8 cellular contexts compared by ENCODE assay signal in the genomic region with DNA sequence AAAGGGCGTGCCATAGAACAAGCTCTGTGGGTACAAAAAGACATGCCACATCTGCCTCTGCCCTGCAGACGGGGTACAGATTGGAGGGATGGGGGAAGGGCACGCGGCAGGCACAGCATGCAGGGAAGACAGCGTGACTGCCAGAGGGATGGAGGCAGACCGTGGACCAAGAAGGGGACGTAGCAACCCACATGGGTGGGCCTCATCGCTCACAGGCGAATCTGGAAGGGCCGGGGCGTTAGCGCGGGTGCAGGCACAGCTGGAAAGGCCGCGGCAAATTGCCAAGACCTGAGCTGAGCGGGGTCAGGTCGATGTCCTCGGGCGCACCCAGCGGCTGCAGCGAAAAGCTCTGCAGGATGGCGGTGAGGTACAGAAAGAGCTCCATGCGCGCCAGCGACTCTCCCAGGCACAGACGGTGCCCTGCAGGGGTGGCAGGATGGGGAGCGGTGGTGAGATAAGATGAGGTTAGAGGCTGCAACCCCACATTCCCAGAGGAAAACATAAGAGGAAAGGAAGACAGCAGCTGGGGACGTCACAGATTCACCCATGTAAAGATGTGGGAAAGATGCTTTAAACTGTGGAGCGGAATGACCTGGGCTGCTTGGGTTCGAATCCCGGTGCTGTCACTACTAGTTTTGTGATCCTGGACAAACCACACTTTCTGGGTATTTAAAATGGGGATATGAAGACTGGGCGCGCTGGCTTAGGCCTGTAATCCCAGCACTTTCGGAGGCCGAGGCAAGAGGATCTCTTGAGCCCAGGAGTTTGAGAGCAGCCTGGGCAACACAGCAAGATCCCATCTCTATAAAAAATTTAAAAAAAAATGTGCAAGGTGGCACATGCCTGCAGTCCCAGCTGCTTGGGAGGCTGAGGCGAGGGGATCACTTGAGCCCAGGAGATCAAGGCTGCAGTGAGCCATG. TPM values are rescaled to one million over a fixed set of nuclear protein-coding genes. Genes with fewer than 3 reads are reported as not detected.
DNase-seq lines count a peak whose midpoint lies in the region; TF ChIP-seq lines count a peak whose summit lies in the region.
"Not testable (repeated sequence)": the region's sequence is repeated elsewhere in the genome, so short reads cannot be mapped to it uniquely, and the experiment has no call there.

No MANE protein-coding gene starts in this region.

- H3K79me2 ChIP-seq in PC-9 (ENCODE audit: low read depth) = not testable (repeated sequence)

- 43 to 60% methylated on average over 14 to 24 of the region's 36 CpGs for WGBS in testis, 2 donors

- not testable (repeated sequence) for H3K27ac ChIP-seq in PC-9
- peak overlapping the region in 1 of 2 donors; percentile 20 for H3K27ac ChIP-seq in testis

- not testable (repeated sequence) for H3F3A ChIP-seq in PC-9 (ENCODE audit: insufficient read depth, low read depth)

- intact Hi-C loops in PC-9 (cut with micrococcal nuclease; ENCODE audit: unreplicated experiment) = loop anchor here (1.0 to 2.0 kb wide), 2 partner anchors 156 to 326 kb away; no protein-coding TSS in a partner anchor
- intact Hi-C loops in testis (cut with DNase I; ENCODE audit: low total_unique reads) = loop anchor here (5.0 kb wide), 1 partner anchor 156 kb away; no protein-coding TSS in a partner anchor

- H3K4me1 ChIP-seq in PC-9 (replicated peaks; ENCODE audit: insufficient read depth) = not testable (repeated sequence)
- H3K4me1 ChIP-seq in testis = peaks cover 36% of the 10 kb centered on the region

- not testable (repeated sequence) for TF ChIP-seq CTCF in PC-9 (conservative IDR thresholded peaks at IDR 0.05)
- peak; percentile 23 for TF ChIP-seq CTCF in choroid plexus epithelial cell (conservative IDR thresholded peaks at IDR 0.05; ENCODE audit: low read depth, low read length)
- TF ChIP-seq CTCF in kidney epithelial cell (IDR thresholded peaks at IDR 0.05; ENCODE audit: insufficient read depth, low read length, poor library complexity, severe bottlenecking) = peak; percentile 31
- TF ChIP-seq CTCF in testis (IDR thresholded peaks at IDR 0.05) = peak in 2 of 3 experiments; percentile 23 to 45

- H3K27me3 ChIP-seq in PC-9 (ENCODE audit: insufficient read depth, low read depth); kidney epithelial cell (ENCODE audit: control insufficient read depth, insufficient read depth, low read length); testis: not testable (repeated sequence)

- not testable (repeated sequence) for H3K36me3 ChIP-seq in PC-9 (ENCODE audit: low read depth); kidney epithelial cell (ENCODE audit: control insufficient read depth, insufficient read depth, low read length); testis (ENCODE audit: low read depth, missing control alignments)

- not testable (repeated sequence) for H4K20me1 ChIP-seq in PC-9 (ENCODE audit: insufficient read depth)

- DNase-seq in ELF-1 (ENCODE audit: low read depth, low spot score) (peak; percentile 63), HUDEP-2 (lab: John Stamatoyannopoulos, UW; ENCODE audit: unreplicated experiment in 76 of 76) (peak in 69 of 76 experiments; percentile 27 to 82 (median 68)), PC-9 (peak in 1 of 2 experiments; percentile 70), choroid plexus epithelial cell (ENCODE audit: low read depth) (peak; percentile 66), retina (peak; percentile 71), testis (peak; percentile 86)
- DNase-seq in activated CD8-positive, alpha-beta memory T cell treated with anti-CD3 and anti-CD28 coated beads, Interleukin-2, amount 50 U/mL, for 48 hours = peak; percentile 86
- DNase-seq in kidney epithelial cell (ENCODE audit: low read depth) = not testable (repeated sequence)

- TF ChIP-seq POLR2A in testis (IDR thresholded peaks at IDR 0.05) = not testable (repeated sequence)

- H3K4me3 ChIP-seq in PC-9; choroid plexus epithelial cell (ENCODE audit: low read depth, low read length); kidney epithelial cell (ENCODE audit: low read depth, low read length); testis: not testable (repeated sequence)

- CTCF ChIA-PET in PC-9 (lab: Charles Lee) = interaction anchor here (0.7 to 1.2 kb wide), 4 partner anchors 13 to 364 kb away, joined by 3 to 5 read pairs (median 4); a partner anchor contains a TSS

- peak overlapping the region; percentile 62 for H3K4me2 ChIP-seq in PC-9

- POLR2A ChIA-PET in PC-9 (lab: Charles Lee; ENCODE audit: unreplicated experiment) = not testable (repeated sequence)

- H3K9me2 ChIP-seq in PC-9 (ENCODE audit: insufficient read depth) = not testable (repeated sequence)

- H2AFZ ChIP-seq in PC-9 = not testable (repeated sequence)

- H3K9me3 ChIP-seq in PC-9 (ENCODE audit: insufficient read depth, low read depth); testis: not testable (repeated sequence)

- not testable (repeated sequence) for BruUV-seq in PC-9 (replicated peaks; lab: Mats Ljungman, UMichigan)

RNA-seq across cellular contexts. Expression of a gene that starts 19.7 kb away (rescaled TPM):
- total RNA-seq in PC-9 (2021) (78.4 and 78.5 TPM in 2 replicates), kidney epithelial cell (99.9 and 102 TPM in 2 replicates), testis (100 to 1,000 TPM; 245 to 260 TPM)
- 489 TPM for polyA plus RNA-seq in testis (ENCODE audit: insufficient read depth, low read depth, low replicate concordance)

RNA-seq across cellular contexts. Expression of a gene that starts 31.5 kb away (rescaled TPM):
- total RNA-seq in PC-9 (2021) (not detected in 2 replicates), kidney epithelial cell (not detected in 2 replicates), testis (not detected)
- not detected for polyA plus RNA-seq in testis (ENCODE audit: insufficient read depth, low read depth, low replicate concordance)

RNA-seq across cellular contexts. Expression of a gene that starts 40.7 kb away (rescaled TPM):
- 22.2 and 24.8 TPM in 2 replicates for total RNA-seq in PC-9 (2021)
- 23.0 and 35.3 TPM in 2 replicates for total RNA-seq in kidney epithelial cell
- 10 to 100 TPM; 44.7 to 49.3 TPM for total RNA-seq in testis
- polyA plus RNA-seq in testis (ENCODE audit: insufficient read depth, low read depth, low replicate concordance) = 46.7 TPM

RNA-seq across cellular contexts. Expression of a gene that starts 43.4 kb away (rescaled TPM):
- total RNA-seq in PC-9 (2021) (2.5 and 2.7 TPM in 2 replicates), kidney epithelial cell (not detected in 2 replicates), testis (1 to 10 TPM; 2.4 to 2.8 TPM)
- 2.9 TPM for polyA plus RNA-seq in testis (ENCODE audit: insufficient read depth, low read depth, low replicate concordance)
